In genomic region chr6:138107752-138108592, GRCh38 we compare ENCODE assay signal across 8 cellular contexts. TPM values are rescaled to one million over a fixed set of nuclear protein-coding genes. Genes with fewer than 3 reads are reported as not detected.
DNase-seq lines count a peak whose midpoint lies in the region; ATAC-seq and TF ChIP-seq lines count a peak whose summit lies in the region.

No MANE protein-coding gene starts in this region.

- peaks cover 19% of the 10 kb centered on the region for H3K4me1 Mint-ChIP-seq in activated naive CD4-positive, alpha-beta T cell treated with anti-CD3 and anti-CD28 coated beads, Interleukin-2, amount 50 U/mL, for 24 hours

- H3K27me3 ChIP-seq in BLaER1 (peaks cover 54% of the 10 kb centered on the region), hepatocyte (no peaks in the 10 kb centered on the region), gastrocnemius medialis (peaks cover 26 to 43% (median 31%) of the 10 kb centered on the region in 3 donors)

- peaks cover 34% of the 10 kb centered on the region for H3K27me3 Mint-ChIP-seq in activated naive CD4-positive, alpha-beta T cell treated with anti-CD3 and anti-CD28 coated beads, Interleukin-2, amount 50 U/mL, for 24 hours

- H4K20me1 ChIP-seq in BLaER1 (peaks cover 30% of the 10 kb centered on the region), hepatocyte (ENCODE audit: insufficient read depth, poor library complexity, severe bottlenecking) (no peaks in the 10 kb centered on the region)

- no peak for TF ChIP-seq POLR2A in gastrocnemius medialis (IDR thresholded peaks at IDR 0.05)

- H3K9me3 ChIP-seq in BLaER1 (no peaks in the 10 kb centered on the region), hepatocyte (ENCODE audit: low read depth) (no peaks in the 10 kb centered on the region), gastrocnemius medialis (no peaks in the 10 kb centered on the region)

- no peak overlapping the region for H3K9ac ChIP-seq in BLaER1

- TF ChIP-seq CTCF in hepatocyte (IDR thresholded peaks at IDR 0.05; ENCODE audit: poor library complexity) = no peak
- TF ChIP-seq CTCF in gastrocnemius medialis (IDR thresholded peaks at IDR 0.05 in 4 of 5, conservative IDR thresholded peaks at IDR 0.05 in 1 of 5) = no peak

- H3K36me3 ChIP-seq in BLaER1 (no peaks in the 10 kb centered on the region), hepatocyte (replicated peaks; ENCODE audit: insufficient read depth, low read depth) (no peaks in the 10 kb centered on the region), gastrocnemius medialis (no peaks in the 10 kb centered on the region)

- DNase-seq in NCI-H1417 treated with DMSO at 0.1 percent for 48 hours (lab: John Stamatoyannopoulos, UW) (peak; percentile 65), hepatocyte (ENCODE audit: low spot score) (peak; percentile 71), gastrocnemius medialis (no peak), cortex of kidney (lab: John Stamatoyannopoulos, UW) (no peak)

- H3K27ac ChIP-seq in BLaER1 (no peak overlapping the region), hepatocyte (peak overlapping the region; percentile 98), gastrocnemius medialis (peak overlapping the region in 1 of 4 donors; percentile 45)

- WGBS in hepatocyte (ENCODE audit: low lambda C conversion rate, missing lambda C conversion rate) = 7% methylated on average over 24 of the region's 24 CpGs

- no peak overlapping the region for H3K27ac Mint-ChIP-seq in activated naive CD4-positive, alpha-beta T cell treated with anti-CD3 and anti-CD28 coated beads, Interleukin-2, amount 50 U/mL, for 24 hours

- no peaks in the 10 kb centered on the region for H3K9me3 Mint-ChIP-seq in activated naive CD4-positive, alpha-beta T cell treated with anti-CD3 and anti-CD28 coated beads, Interleukin-2, amount 50 U/mL, for 24 hours

- intact Hi-C loops in gastrocnemius medialis (cut with DNase I; ENCODE audit: low total_unique reads) = loop anchor here (2.0 to 5.0 kb wide), 3 partner anchors 241 to 664 kb away; partner anchors contain the start of genes CCDC28A and TNFAIP3

- H3K4me1 ChIP-seq in BLaER1 (peaks cover 10% of the 10 kb centered on the region), hepatocyte (ENCODE audit: insufficient read depth) (peaks cover 14% of the 10 kb centered on the region), gastrocnemius medialis (peaks cover 0 to 3% of the 10 kb centered on the region in 2 donors)

- ATAC-seq in GM19351 (IDR thresholded peaks at IDR 0.05; ENCODE audit: unreplicated experiment) (peak; percentile 9), gastrocnemius medialis (peak; percentile 6 to 16), HG02884 (IDR thresholded peaks at IDR 0.05; ENCODE audit: unreplicated experiment) (no peak)

- in situ Hi-C loops in gastrocnemius medialis (cut with MboI; ENCODE audit: low sequenced_read_pairs in 4 of 4) = loop anchor here in 2 of 4 donors (25.0 kb wide), 2 partner anchors 396 to 654 kb away; partner anchors contain the start of gene CCDC28A (in 1 of the 2)

- H3K36me3 Mint-ChIP-seq in activated naive CD4-positive, alpha-beta T cell treated with anti-CD3 and anti-CD28 coated beads, Interleukin-2, amount 50 U/mL, for 24 hours = no peaks in the 10 kb centered on the region

- H3K4me2 ChIP-seq in BLaER1 (peak overlapping the region; percentile 77), hepatocyte (peak overlapping the region; percentile 94)

- peak overlapping the region; percentile 91 for H2AFZ ChIP-seq in hepatocyte

- peak overlapping the region; percentile 60 for H3K4me3 ChIP-seq in BLaER1
- peak overlapping the region; percentile 88 for H3K4me3 ChIP-seq in hepatocyte
- H3K4me3 ChIP-seq in gastrocnemius medialis = peak overlapping the region; percentile 63 to 68 (median 66)

- peak overlapping the region; percentile 89 for H3K4me3 Mint-ChIP-seq in activated naive CD4-positive, alpha-beta T cell treated with anti-CD3 and anti-CD28 coated beads, Interleukin-2, amount 50 U/mL, for 24 hours

- H3K79me2 ChIP-seq in hepatocyte = peaks cover 26% of the 10 kb centered on the region

- no peaks in the 10 kb centered on the region for H3K9me2 ChIP-seq in hepatocyte (replicated peaks; ENCODE audit: insufficient read depth)

RNA-seq across cellular contexts. Expression of gene PERP, which starts 0.8 kb away (rescaled TPM):
- 81.8 and 85.2 TPM in 2 replicates for total RNA-seq in hepatocyte
- polyA plus RNA-seq in hepatocyte = 90.2 and 104 TPM in 2 replicates
- 1 to 10 TPM; 1.5 to 3.1 (median 2.1) TPM for total RNA-seq in gastrocnemius medialis

RNA-seq across cellular contexts. Expression of gene ARFGEF3, which starts 53.8 kb away (rescaled TPM):
- total RNA-seq in hepatocyte (3.9 and 4.1 TPM in 2 replicates), gastrocnemius medialis (under 1 TPM; 0.40 to 0.78 (median 0.52) TPM)
- 0.83 and 1.1 TPM in 2 replicates for polyA plus RNA-seq in hepatocyte

Comparison
In these comparisons a context has a peak if more than half of its experiments do, and no peak if none do; other contexts are left out.
1. DNase-seq: peak in NCI-H1417 treated with DMSO at 0.1 percent for 48 hours (single experiment) and hepatocyte (single experiment); none in gastrocnemius medialis (0 of 2) and cortex of kidney (single experiment).
2. RNA of gene PERP, which starts 0.8 kb away (total RNA-seq): 81.8 to 85.2 TPM in hepatocyte; 1.5 to 3.1 TPM in gastrocnemius medialis; every median in the first group is over 10 times any median in the second.
3. Peak in every context shown above with its lines, with median percentiles within 50 percentile points of each other: H3K4me3 ChIP-seq.